Comparison of ENCODE assay signal across 19 cellular contexts in the genomic region with DNA sequence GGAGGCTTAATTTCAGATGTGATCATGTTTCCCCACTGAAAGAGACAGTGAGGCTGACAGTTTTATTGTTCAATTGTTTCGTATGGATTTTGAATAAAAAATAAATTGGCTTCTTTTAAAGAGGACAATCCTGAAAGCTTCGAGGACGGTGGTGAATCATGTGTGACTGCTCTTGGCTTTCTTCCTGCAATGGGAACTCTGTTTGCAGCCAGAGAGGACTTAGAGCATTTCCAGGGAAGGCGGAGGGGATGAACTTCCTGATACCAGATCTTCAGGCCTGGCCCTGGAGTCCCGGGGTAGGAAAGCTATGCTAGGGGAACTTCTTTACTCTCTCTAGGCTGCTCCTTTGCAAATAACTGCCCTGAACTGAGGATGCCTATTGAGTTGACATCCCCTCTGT.
DNase-seq lines count a peak whose midpoint lies in the region; ATAC-seq, FAIRE-seq and TF ChIP-seq lines count a peak whose summit lies in the region.
"Had no signal": no experiment of that assay in that cellular context is flagged by ENCODE, and none has a peak within 500 bp of the region (broad histone marks: within the 10 kb centered on the region; RNA-seq: fewer than 3 reads in every experiment).

No MANE protein-coding gene starts in this region.

- no peak overlapping the region for H3K4me3 ChIP-seq in choroid plexus epithelial cell (ENCODE audit: low read depth, low read length)
- H3K4me3 ChIP-seq: BLaER1 treated with 17β-estradiol and CSF1 and Interleukin-3, amounts not matched to agents 10 nM and 100 nM; heart right ventricle; SK-N-MC had no signal

- H3K4me3 Mint-ChIP-seq in HFFc6 = peak overlapping the region; percentile 68; the same call in 1 of the 2 replicates
- H3K4me3 Mint-ChIP-seq: nephron, T-helper 17 cell had no signal

- no peak for FAIRE-seq in frontal cortex (lab: Jason Lieb, UNC)

- peak overlapping the region; percentile 72 for H3K27ac Mint-ChIP-seq in HFFc6
- H3K27ac Mint-ChIP-seq: T-helper 17 cell had no signal

- TF ChIP-seq CTCF in HFFc6 (IDR thresholded peaks at IDR 0.05) = no peak
- no peak for TF ChIP-seq CTCF in choroid plexus epithelial cell (conservative IDR thresholded peaks at IDR 0.05; ENCODE audit: low read depth, low read length)

- peak; percentile 67 for DNase-seq in AG08395 (ENCODE audit: low spot score)
- DNase-seq in HFFc6 = peak; percentile 52
- peak; percentile 37 for DNase-seq in choroid plexus epithelial cell (ENCODE audit: low read depth)
- DNase-seq in iris pigment epithelial cell (ENCODE audit: low read depth) = peak; percentile 35
- DNase-seq in NCI-H1092 treated with DMSO at 0.1 percent for 48 hours (lab: John Stamatoyannopoulos, UW) = no peak
- DNase-seq in mesenteric fat pad (ENCODE audit: low spot score) = no peak
- no peak for DNase-seq in frontal cortex (ENCODE audit: low spot score in 2 of 2)
- DNase-seq: activated CD4-positive, alpha-beta T cell treated with anti-CD3 and anti-CD28 coated beads for 4 hours; activated naive CD4-positive, alpha-beta T cell treated with anti-CD3 and anti-CD28 coated beads, Interleukin-2, amount 50 U/mL, for 16 hours; effector CD8-positive, alpha-beta T cell; heart right ventricle; NCI-H1105; T-helper 17 cell had no signal

- H3K36me3 Mint-ChIP-seq in HFFc6 (ENCODE audit: low read depth) = no peaks in the 10 kb centered on the region; the same call in 1 of the 2 replicates

- H3K27me3 Mint-ChIP-seq in HFFc6 (ENCODE audit: insufficient read depth) = peaks cover 5% of the 10 kb centered on the region; the same call in 1 of the 2 replicates

- H3K4me1 Mint-ChIP-seq in HFFc6 (ENCODE audit: low read depth) = peaks cover 26% of the 10 kb centered on the region

- no peak for ATAC-seq in HG02642 (IDR thresholded peaks at IDR 0.05; ENCODE audit: poor library complexity, unreplicated experiment)
- ATAC-seq: esophagus mucosa, HCT116, heart right ventricle, T-helper 17 cell had no signal

- H3K9me3 Mint-ChIP-seq in HFFc6 = peaks cover 9% of the 10 kb centered on the region

Comparison
In these comparisons a context has a peak if more than half of its experiments do, and no peak if none do; other contexts are left out.
1. DNase-seq: peak in AG08395 (single experiment), HFFc6 (single experiment), choroid plexus epithelial cell (single experiment) and iris pigment epithelial cell (single experiment); none in NCI-H1092 treated with DMSO at 0.1 percent for 48 hours (single experiment), mesenteric fat pad (single experiment) and frontal cortex (0 of 2).